Comparison of ENCODE assay signal across 8 cellular contexts in the genomic region with DNA sequence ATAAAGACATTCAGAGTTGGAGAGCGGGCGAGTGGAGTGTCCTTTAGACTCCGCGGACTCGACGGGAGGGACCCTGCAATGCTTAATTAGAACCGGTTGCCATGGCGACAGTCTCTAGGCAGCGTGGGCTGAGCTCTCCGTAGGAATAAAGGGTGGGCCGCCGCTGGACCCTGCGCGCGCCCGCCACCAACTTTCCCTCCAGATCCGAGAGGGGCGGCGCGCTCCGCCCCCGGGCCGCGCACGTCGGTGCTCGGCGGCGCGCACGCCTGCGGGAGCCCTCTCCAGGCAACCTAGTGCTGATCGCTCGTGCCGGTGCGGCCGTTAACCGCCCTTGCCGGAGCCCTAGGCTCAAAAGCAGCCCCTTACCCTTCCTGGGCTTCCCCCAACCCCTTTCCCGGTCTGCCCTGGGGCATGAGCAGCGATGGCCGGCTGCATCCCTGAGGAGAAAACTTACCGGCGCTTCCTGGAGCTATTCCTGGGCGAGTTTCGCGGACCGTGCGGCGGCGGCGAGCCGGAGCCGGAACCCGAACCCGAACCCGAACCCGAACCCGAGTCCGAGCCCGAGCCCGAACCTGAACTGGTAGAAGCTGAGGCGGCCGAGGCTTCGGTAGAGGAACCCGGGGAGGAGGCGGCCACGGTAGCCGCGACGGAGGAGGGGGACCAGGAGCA. TPM values are rescaled to one million over a fixed set of nuclear protein-coding genes. Genes with fewer than 3 reads are reported as not detected.
DNase-seq lines count a peak whose midpoint lies in the region; ATAC-seq, FAIRE-seq and TF ChIP-seq lines count a peak whose summit lies in the region.

A gene (plus strand): TSS at position 278 of the 669 bp plus-strand sequence.

- peak; percentile 98 for FAIRE-seq in urothelium cell line (lab: Jason Lieb, UNC)

- no peaks in the 10 kb centered on the region for H3K36me3 ChIP-seq in MG63
- H3K36me3 ChIP-seq in heart left ventricle: no peaks in the 10 kb centered on the region
- H3K36me3 ChIP-seq in ovary: no peaks in the 10 kb centered on the region

- 1 to 2% (median 1%) methylated on average over 49 to 71 of the region's 71 CpGs for WGBS in heart left ventricle, 4 donors
- WGBS in ovary, 3 donors: 1% methylated on average over 58 to 71 of the region's 71 CpGs

- H3K36me3 Mint-ChIP-seq in activated naive CD4-positive, alpha-beta T cell treated with anti-CD3 and anti-CD28 coated beads, Interleukin-2, amount 50 U/mL, for 72 hours: peaks cover 7% of the 10 kb centered on the region in 2 donors

- H3K4me1 ChIP-seq in heart left ventricle (peaks cover 0 to 21% (median 6%) of the 10 kb centered on the region in 12 donors), ovary (ENCODE audit: insufficient read depth) (peaks cover 4% of the 10 kb centered on the region)

- intact Hi-C loops in heart left ventricle (cut with DNase I) (no loop called here), ovary (cut with DNase I) (no loop called here)

- no peak for TF ChIP-seq EP300 in ovary (IDR thresholded peaks at IDR 0.05)

- no peak within 1 kb of the TSS for H3K27ac ChIP-seq in heart left ventricle
- no peak within 1 kb of the TSS for H3K27ac ChIP-seq in ovary

- H3K9me3 ChIP-seq in MG63: no peaks in the 10 kb centered on the region
- H3K9me3 ChIP-seq in heart left ventricle: no peaks in the 10 kb centered on the region
- no peaks in the 10 kb centered on the region for H3K9me3 ChIP-seq in ovary

- ATAC-seq in activated naive CD4-positive, alpha-beta T cell treated with anti-CD3 and anti-CD28 coated beads, Interleukin-2, amount 50 U/mL, for 72 hours: peak; percentile 84 to 88
- peak in 3 of 4 donors; percentile 76 to 96 (median 93) for ATAC-seq in heart left ventricle
- no peak for ATAC-seq in GM19324 (IDR thresholded peaks at IDR 0.05; ENCODE audit: low FRiP score, unreplicated experiment)

- TF ChIP-seq CTCF in heart left ventricle (IDR thresholded peaks at IDR 0.05): no peak
- no peak for TF ChIP-seq CTCF in ovary (IDR thresholded peaks at IDR 0.05)

- H3K27me3 ChIP-seq in MG63 (peaks cover 27% of the 10 kb centered on the region), heart left ventricle (peaks cover 0 to 75% (median 22%) of the 10 kb centered on the region in 9 donors), ovary (no peaks in the 10 kb centered on the region)

- H3K27ac Mint-ChIP-seq in activated naive CD4-positive, alpha-beta T cell treated with anti-CD3 and anti-CD28 coated beads, Interleukin-2, amount 50 U/mL, for 72 hours: peak within 1 kb of the TSS in 1 of 2 donors; percentile 95

- TF ChIP-seq POLR2A in heart left ventricle (IDR thresholded peaks at IDR 0.05) (no peak), ovary (IDR thresholded peaks at IDR 0.05) (no peak)

- peak; percentile 37 for DNase-seq in EL
- DNase-seq in MG63: peak; percentile 59
- peak; percentile 69 to 76 for DNase-seq in SHP77 (lab: John Stamatoyannopoulos, UW)
- peak in 1 of 2 donors; percentile 51 for DNase-seq in activated naive CD4-positive, alpha-beta T cell treated with anti-CD3 and anti-CD28 coated beads, Interleukin-2, amount 50 U/mL, for 72 hours (ENCODE audit: low spot score in 2 of 2)
- DNase-seq in heart left ventricle: peak; percentile 26 to 66 (median 42)
- peak; percentile 49 to 78 (median 67) for DNase-seq in ovary
- DNase-seq in urothelium cell line (ENCODE audit: low spot score): peak; percentile 99

- H3K9me3 Mint-ChIP-seq in activated naive CD4-positive, alpha-beta T cell treated with anti-CD3 and anti-CD28 coated beads, Interleukin-2, amount 50 U/mL, for 72 hours: no peaks in the 10 kb centered on the region

- H3K4me3 ChIP-seq in MG63: peak within 1 kb of the TSS; percentile 66
- H3K4me3 ChIP-seq in heart left ventricle: peak within 1 kb of the TSS; percentile 46 to 72 (median 60)
- H3K4me3 ChIP-seq in ovary: peak within 1 kb of the TSS; percentile 37

RNA-seq across cellular contexts. Expression of the gene that starts here (rescaled TPM):
- total RNA-seq in MG63 (2014; rRNA removed; shearing (Covaris generic); ENCODE audit: low replicate concordance): 0.76 and 0.99 TPM in 2 replicates
- under 1 TPM; 0.04 to 0.07 TPM for total RNA-seq in activated naive CD4-positive, alpha-beta T cell treated with anti-CD3 and anti-CD28 coated beads, Interleukin-2, amount 50 U/mL, for 72 hours
- total RNA-seq in heart left ventricle (1 to 10 TPM in 3 of 9 donors, under 1 TPM in 6; 0.20 to 4.0 (median 0.50) TPM), ovary (1 to 10 TPM in 1 of 7 donors, under 1 TPM in 6; 0.24 to 3.2 (median 0.47) TPM)
- polyA plus RNA-seq in heart left ventricle (1 to 10 TPM in 1 of 2 donors, under 1 TPM in 1; 0.30 to 1.0 TPM), ovary (under 1 TPM; 0.17 to 0.62 TPM)

Comparison
In these comparisons a context has a peak if more than half of its experiments do, and no peak if none do; other contexts are left out.
1. Peak in DNase-seq and H3K4me3 ChIP-seq in MG63; RNA of the gene not detected or under 1 TPM.
2. Peak in ATAC-seq in activated naive CD4-positive, alpha-beta T cell treated with anti-CD3 and anti-CD28 coated beads, Interleukin-2, amount 50 U/mL, for 72 hours; RNA of the gene not detected or under 1 TPM.